ENCODE assay signal across 27 cellular contexts in the genomic region with DNA sequence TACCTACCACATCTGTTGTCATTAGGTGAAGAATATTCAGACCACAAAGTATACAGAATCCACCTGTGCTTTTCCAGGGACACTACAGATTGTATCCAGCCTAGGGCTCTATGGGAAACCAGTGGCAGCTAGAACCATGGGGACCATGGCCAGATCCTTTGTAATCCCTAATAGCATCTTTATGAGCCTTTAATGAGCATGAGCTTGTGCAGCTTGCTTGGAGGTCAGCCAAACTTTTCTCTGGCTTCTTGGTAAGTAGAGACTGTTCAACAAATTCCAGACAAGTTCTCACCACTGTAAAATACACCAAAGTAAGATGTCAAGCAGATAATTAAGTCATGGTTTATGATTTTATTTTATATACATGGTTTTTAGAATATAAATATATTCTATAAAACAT.
DNase-seq lines count a peak whose midpoint lies in the region; ATAC-seq and TF ChIP-seq lines count a peak whose summit lies in the region.
"Had no signal": no experiment of that assay in that cellular context is flagged by ENCODE, and none has a peak within 500 bp of the region (broad histone marks: within the 10 kb centered on the region; RNA-seq: fewer than 3 reads in every experiment).

No MANE protein-coding gene starts in this region.

- peak; percentile 5 for DNase-seq in NCI-H2107 (lab: John Stamatoyannopoulos, UW)
- no peak for DNase-seq in NCI-H2107 treated with DMSO at 0.1 percent for 48 hours (lab: John Stamatoyannopoulos, UW; ENCODE audit: unreplicated experiment)
- DNase-seq in NCI-H1105 (lab: John Stamatoyannopoulos, UW): peak; percentile 93
- DNase-seq in SK-N-SH: peak; percentile 1
- peak; percentile 73 for DNase-seq in retinal pigment epithelial cell (ENCODE audit: low read depth)
- no peak for DNase-seq in NCI-H2196 treated with DMSO at 0.1 percent for 48 hours (lab: John Stamatoyannopoulos, UW; ENCODE audit: unreplicated experiment)
- DNase-seq in cortex of kidney (lab: John Stamatoyannopoulos, UW): no peak
- DNase-seq: activated CD4-positive, alpha-beta T cell treated with anti-CD3 and anti-CD28 coated beads, Interleukin-2, amount 10 ng/mL, durations not matched to agents 7 days and 5 days; CD4-positive, alpha-beta T cell; dermis blood vessel endothelial cell; endodermal cell; H7; NCI-H2227 treated with DMSO at 0.1 percent for 48 hours; OCI-M1; stimulated activated CD4-positive, alpha-beta T cell treated with anti-CD3 and anti-CD28 coated beads, Interleukin-1b, Interleukin-23, amount 100 ng/mL, for 48 hours; stimulated activated naive CD4-positive, alpha-beta T cell treated with Interleukin-2 at 50 U/mL for 16 hours; upper lobe of right lung had no signal

- no peak for TF ChIP-seq RAD21 in SK-N-SH (IDR thresholded peaks at IDR 0.05; ENCODE audit: low read length)

- H3K9ac ChIP-seq in SK-N-SH: no peak overlapping the region
- H3K9ac ChIP-seq: KMS-11, parathyroid adenoma had no signal

- TF ChIP-seq EP300 in SK-N-SH (IDR thresholded peaks at IDR 0.05; ENCODE audit: borderline replicate concordance in 1 of 2, low read depth in 1 of 2, low read length in 1 of 2): no peak

- H3K27ac ChIP-seq in SK-N-SH (ENCODE audit: low read depth in 2 of 2, low read length in 1 of 2): no peak overlapping the region; a peak in 1 of 4 replicates
- H3K27ac ChIP-seq: HL-60, KMS-11, parathyroid adenoma, right atrium auricular region, RWPE1, suprapubic skin, upper lobe of right lung had no signal

- POLR2A ChIA-PET in SK-N-SH (lab: Yijun Ruan, JAX): no interaction called here

- no peaks in the 10 kb centered on the region for H3K9me3 ChIP-seq in SK-N-SH
- H3K9me3 ChIP-seq: right atrium auricular region, upper lobe of right lung had no signal

- CTCF ChIA-PET in SK-N-SH (lab: Yijun Ruan, JAX): interaction anchor here (2.4 kb wide), 1 partner anchor 11 kb away, joined by 12 read pairs; no protein-coding TSS in a partner anchor

- no peaks in the 10 kb centered on the region for H3F3A ChIP-seq in SK-N-SH (replicated peaks; ENCODE audit: insufficient read depth)

- no peaks in the 10 kb centered on the region for H3K79me2 ChIP-seq in SK-N-SH (ENCODE audit: insufficient read depth)
- H3K79me2 ChIP-seq: parathyroid adenoma had no signal

- ATAC-seq in HG02588 (IDR thresholded peaks at IDR 0.05; ENCODE audit: unreplicated experiment): no peak
- ATAC-seq: GM12878, upper lobe of right lung, WTC11 had no signal

- H3K4me2 ChIP-seq in SK-N-SH: no peak overlapping the region
- H3K4me2 ChIP-seq: KMS-11, smooth muscle cell had no signal

- H3K4me1 ChIP-seq in SK-N-SH (ENCODE audit: control insufficient read depth in 1 of 2, insufficient read depth in 2 of 2, low read depth in 1 of 2, low read length in 1 of 2): no peaks in the 10 kb centered on the region
- H3K4me1 ChIP-seq: parathyroid adenoma, right atrium auricular region, suprapubic skin, upper lobe of right lung had no signal

- no peaks in the 10 kb centered on the region for H3K36me3 ChIP-seq in SK-N-SH (replicated peaks in 1 of 2; ENCODE audit: control insufficient read depth in 1 of 2, insufficient read depth in 2 of 2, low read length in 1 of 2)
- H3K36me3 ChIP-seq: right atrium auricular region, suprapubic skin, upper lobe of right lung had no signal

- no peak overlapping the region for H2AFZ ChIP-seq in SK-N-SH (ENCODE audit: low read depth)
- H2AFZ ChIP-seq: parathyroid adenoma had no signal

- no peaks in the 10 kb centered on the region for H3K9me2 ChIP-seq in SK-N-SH

- no peak for TF ChIP-seq CTCF in SK-N-SH (IDR thresholded peaks at IDR 0.05)
- no peak for TF ChIP-seq CTCF in retinal pigment epithelial cell (conservative IDR thresholded peaks at IDR 0.05; ENCODE audit: low read depth, low read length)

- H3K4me3 ChIP-seq in SK-N-SH (ENCODE audit: low read depth in 2 of 2, low read length in 1 of 2) (no peak overlapping the region), retinal pigment epithelial cell (ENCODE audit: low read length) (no peak overlapping the region)
- H3K4me3 ChIP-seq: GM12878, right atrium auricular region, smooth muscle cell, suprapubic skin, upper lobe of right lung had no signal

- no peaks in the 10 kb centered on the region for H4K20me1 ChIP-seq in SK-N-SH (ENCODE audit: insufficient read depth)

- no peaks in the 10 kb centered on the region for H3K27me3 ChIP-seq in SK-N-SH (ENCODE audit: insufficient read depth)
- H3K27me3 ChIP-seq: right atrium auricular region, suprapubic skin, upper lobe of right lung had no signal

TF ChIP-seq in SK-N-SH, 30 proteins besides CTCF, POLR2A, EP300 and RAD21:
- TF ChIP-seq, protein P1, sequence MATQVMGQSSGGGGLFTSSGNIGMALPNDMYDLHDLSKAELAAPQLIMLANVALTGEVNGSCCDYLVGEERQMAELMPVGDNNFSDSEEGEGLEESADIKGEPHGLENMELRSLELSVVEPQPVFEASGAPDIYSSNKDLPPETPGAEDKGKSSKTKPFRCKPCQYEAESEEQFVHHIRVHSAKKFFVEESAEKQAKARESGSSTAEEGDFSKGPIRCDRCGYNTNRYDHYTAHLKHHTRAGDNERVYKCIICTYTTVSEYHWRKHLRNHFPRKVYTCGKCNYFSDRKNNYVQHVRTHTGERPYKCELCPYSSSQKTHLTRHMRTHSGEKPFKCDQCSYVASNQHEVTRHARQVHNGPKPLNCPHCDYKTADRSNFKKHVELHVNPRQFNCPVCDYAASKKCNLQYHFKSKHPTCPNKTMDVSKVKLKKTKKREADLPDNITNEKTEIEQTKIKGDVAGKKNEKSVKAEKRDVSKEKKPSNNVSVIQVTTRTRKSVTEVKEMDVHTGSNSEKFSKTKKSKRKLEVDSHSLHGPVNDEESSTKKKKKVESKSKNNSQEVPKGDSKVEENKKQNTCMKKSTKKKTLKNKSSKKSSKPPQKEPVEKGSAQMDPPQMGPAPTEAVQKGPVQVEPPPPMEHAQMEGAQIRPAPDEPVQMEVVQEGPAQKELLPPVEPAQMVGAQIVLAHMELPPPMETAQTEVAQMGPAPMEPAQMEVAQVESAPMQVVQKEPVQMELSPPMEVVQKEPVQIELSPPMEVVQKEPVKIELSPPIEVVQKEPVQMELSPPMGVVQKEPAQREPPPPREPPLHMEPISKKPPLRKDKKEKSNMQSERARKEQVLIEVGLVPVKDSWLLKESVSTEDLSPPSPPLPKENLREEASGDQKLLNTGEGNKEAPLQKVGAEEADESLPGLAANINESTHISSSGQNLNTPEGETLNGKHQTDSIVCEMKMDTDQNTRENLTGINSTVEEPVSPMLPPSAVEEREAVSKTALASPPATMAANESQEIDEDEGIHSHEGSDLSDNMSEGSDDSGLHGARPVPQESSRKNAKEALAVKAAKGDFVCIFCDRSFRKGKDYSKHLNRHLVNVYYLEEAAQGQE (IDR thresholded peaks at IDR 0.05; ENCODE audit: low read depth, low read length): no peak
- no peak for TF ChIP-seq TCF12 (IDR thresholded peaks at IDR 0.05)
- no peak for TF ChIP-seq RFX5 (IDR thresholded peaks at IDR 0.05; ENCODE audit: low read length)
- no peak for TF ChIP-seq YY1 (IDR thresholded peaks at IDR 0.05; ENCODE audit: low read depth)
- TF ChIP-seq MEF2A (IDR thresholded peaks at IDR 0.05; ENCODE audit: borderline replicate concordance, low read depth): no peak
- TF ChIP-seq GABPA (IDR thresholded peaks at IDR 0.05; ENCODE audit: low read depth): no peak
- no peak for TF ChIP-seq SIN3A (IDR thresholded peaks at IDR 0.05; ENCODE audit: borderline replicate concordance, low read depth, low read length)
- TF ChIP-seq, protein P2, sequence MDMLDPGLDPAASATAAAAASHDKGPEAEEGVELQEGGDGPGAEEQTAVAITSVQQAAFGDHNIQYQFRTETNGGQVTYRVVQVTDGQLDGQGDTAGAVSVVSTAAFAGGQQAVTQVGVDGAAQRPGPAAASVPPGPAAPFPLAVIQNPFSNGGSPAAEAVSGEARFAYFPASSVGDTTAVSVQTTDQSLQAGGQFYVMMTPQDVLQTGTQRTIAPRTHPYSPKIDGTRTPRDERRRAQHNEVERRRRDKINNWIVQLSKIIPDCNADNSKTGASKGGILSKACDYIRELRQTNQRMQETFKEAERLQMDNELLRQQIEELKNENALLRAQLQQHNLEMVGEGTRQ (IDR thresholded peaks at IDR 0.05; ENCODE audit: borderline replicate concordance, low read depth, low read length): no peak
- TF ChIP-seq NRF1 (IDR thresholded peaks at IDR 0.05; ENCODE audit: low read depth, low read length): no peak
- no peak for TF ChIP-seq SMC3 (IDR thresholded peaks at IDR 0.05; ENCODE audit: low read depth, low read length)

Comparison
In these comparisons a context has a peak if more than half of its experiments do, and no peak if none do; other contexts are left out.
1. DNase-seq: peak in NCI-H2107 (single experiment), NCI-H1105 (single experiment), SK-N-SH (single experiment) and retinal pigment epithelial cell (single experiment); none in NCI-H2107 treated with DMSO at 0.1 percent for 48 hours (single experiment), NCI-H2196 treated with DMSO at 0.1 percent for 48 hours (single experiment) and cortex of kidney (single experiment).